24 cellular contexts compared by ENCODE assay signal in the genomic region with DNA sequence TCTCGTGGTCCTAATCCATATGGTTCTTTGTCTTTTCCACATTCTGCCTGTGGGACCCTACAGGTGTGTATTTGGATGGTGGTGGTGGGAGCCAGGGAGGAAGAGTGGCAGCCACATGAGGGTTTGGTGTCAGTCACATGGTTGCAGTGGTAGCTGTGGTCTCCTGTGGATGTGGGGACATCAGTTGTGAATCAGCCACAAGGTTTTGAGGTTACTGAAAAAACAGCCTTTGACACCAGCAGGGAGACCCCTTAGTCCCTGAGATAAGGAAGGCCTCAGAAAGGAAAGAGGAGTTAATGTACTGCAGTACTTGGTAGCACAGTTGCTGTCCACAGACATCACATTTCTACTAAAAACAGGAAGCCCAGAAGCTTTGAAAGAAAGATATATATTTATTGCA. TPM values are rescaled to one million over a fixed set of nuclear protein-coding genes. Genes with fewer than 3 reads are reported as not detected.
DNase-seq lines count a peak whose midpoint lies in the region; ATAC-seq lines count a peak whose summit lies in the region.
"Had no signal": no experiment of that assay in that cellular context is flagged by ENCODE, and none has a peak within 500 bp of the region (broad histone marks: within the 10 kb centered on the region; RNA-seq: fewer than 3 reads in every experiment).

No MANE protein-coding gene starts in this region.

- H3K27ac Mint-ChIP-seq in activated CD4-positive, alpha-beta T cell treated with anti-CD3 and anti-CD28 coated beads, Interleukin-2, amount 10 ng/mL, durations not matched to agents 24 days and 14 days, result peak overlapping the region; percentile 48
- H3K27ac Mint-ChIP-seq in activated naive CD4-positive, alpha-beta T cell treated with anti-CD3 and anti-CD28 coated beads, Interleukin-2, amount 10 ng/mL, durations not matched to agents 7 days and 5 days, result peak overlapping the region; percentile 34
- H3K27ac Mint-ChIP-seq in activated naive CD4-positive, alpha-beta T cell treated with anti-CD3 and anti-CD28 coated beads for 36 hours, result no peak overlapping the region
- peak overlapping the region; percentile 65 for H3K27ac Mint-ChIP-seq in activated T-helper 17 cell treated with anti-CD3 and anti-CD28 coated beads, Interleukin-2, amount 50 U/mL, for 72 hours
- H3K27ac Mint-ChIP-seq: B cell had no signal

- H3K4me3 Mint-ChIP-seq in activated CD4-positive, alpha-beta T cell treated with anti-CD3 and anti-CD28 coated beads, Interleukin-2, amount 10 ng/mL, durations not matched to agents 24 days and 14 days, result no peak overlapping the region
- no peak overlapping the region for H3K4me3 Mint-ChIP-seq in activated naive CD4-positive, alpha-beta T cell treated with anti-CD3 and anti-CD28 coated beads, Interleukin-2, amount 10 ng/mL, durations not matched to agents 7 days and 5 days
- no peak overlapping the region for H3K4me3 Mint-ChIP-seq in activated naive CD4-positive, alpha-beta T cell treated with anti-CD3 and anti-CD28 coated beads for 36 hours
- H3K4me3 Mint-ChIP-seq in activated T-helper 17 cell treated with anti-CD3 and anti-CD28 coated beads, Interleukin-2, amount 50 U/mL, for 72 hours, result no peak overlapping the region
- H3K4me3 Mint-ChIP-seq: B cell had no signal

- peaks cover 6% of the 10 kb centered on the region for H3K36me3 Mint-ChIP-seq in activated CD4-positive, alpha-beta T cell treated with anti-CD3 and anti-CD28 coated beads, Interleukin-2, amount 10 ng/mL, durations not matched to agents 24 days and 14 days (ENCODE audit: low read depth)
- peaks cover 12% of the 10 kb centered on the region for H3K36me3 Mint-ChIP-seq in activated naive CD4-positive, alpha-beta T cell treated with anti-CD3 and anti-CD28 coated beads, Interleukin-2, amount 10 ng/mL, durations not matched to agents 7 days and 5 days
- H3K36me3 Mint-ChIP-seq in activated naive CD4-positive, alpha-beta T cell treated with anti-CD3 and anti-CD28 coated beads for 36 hours (ENCODE audit: low read depth), result no peaks in the 10 kb centered on the region
- H3K36me3 Mint-ChIP-seq in activated T-helper 17 cell treated with anti-CD3 and anti-CD28 coated beads, Interleukin-2, amount 50 U/mL, for 72 hours (ENCODE audit: low read depth), result peaks cover 12% of the 10 kb centered on the region

- H3K9me3 Mint-ChIP-seq in activated CD4-positive, alpha-beta T cell treated with anti-CD3 and anti-CD28 coated beads, Interleukin-2, amount 10 ng/mL, durations not matched to agents 24 days and 14 days, result no peaks in the 10 kb centered on the region
- H3K9me3 Mint-ChIP-seq in activated naive CD4-positive, alpha-beta T cell treated with anti-CD3 and anti-CD28 coated beads, Interleukin-2, amount 10 ng/mL, durations not matched to agents 7 days and 5 days, result no peaks in the 10 kb centered on the region
- no peaks in the 10 kb centered on the region for H3K9me3 Mint-ChIP-seq in activated naive CD4-positive, alpha-beta T cell treated with anti-CD3 and anti-CD28 coated beads for 36 hours
- H3K9me3 Mint-ChIP-seq in activated T-helper 17 cell treated with anti-CD3 and anti-CD28 coated beads, Interleukin-2, amount 50 U/mL, for 72 hours, result no peaks in the 10 kb centered on the region

- peak; percentile 43 for ATAC-seq in activated T-helper 17 cell treated with anti-CD3 and anti-CD28 coated beads, Interleukin-2, amount 50 U/mL, for 72 hours (replicated peaks)
- ATAC-seq in GM21737 (IDR thresholded peaks at IDR 0.05; ENCODE audit: unreplicated experiment), result no peak
- ATAC-seq: HCT116, Panc1 had no signal

- H3K27me3 Mint-ChIP-seq in activated CD4-positive, alpha-beta T cell treated with anti-CD3 and anti-CD28 coated beads, Interleukin-2, amount 10 ng/mL, durations not matched to agents 24 days and 14 days, result no peaks in the 10 kb centered on the region
- no peaks in the 10 kb centered on the region for H3K27me3 Mint-ChIP-seq in activated naive CD4-positive, alpha-beta T cell treated with anti-CD3 and anti-CD28 coated beads, Interleukin-2, amount 10 ng/mL, durations not matched to agents 7 days and 5 days
- H3K27me3 Mint-ChIP-seq in activated naive CD4-positive, alpha-beta T cell treated with anti-CD3 and anti-CD28 coated beads for 36 hours (ENCODE audit: low read depth), result no peaks in the 10 kb centered on the region
- H3K27me3 Mint-ChIP-seq in activated T-helper 17 cell treated with anti-CD3 and anti-CD28 coated beads, Interleukin-2, amount 50 U/mL, for 72 hours, result no peaks in the 10 kb centered on the region
- H3K27me3 Mint-ChIP-seq: B cell had no signal

- H3K4me1 Mint-ChIP-seq in activated CD4-positive, alpha-beta T cell treated with anti-CD3 and anti-CD28 coated beads, Interleukin-2, amount 10 ng/mL, durations not matched to agents 24 days and 14 days, result peaks cover 17% of the 10 kb centered on the region
- H3K4me1 Mint-ChIP-seq in activated naive CD4-positive, alpha-beta T cell treated with anti-CD3 and anti-CD28 coated beads, Interleukin-2, amount 10 ng/mL, durations not matched to agents 7 days and 5 days, result peaks cover 36% of the 10 kb centered on the region
- H3K4me1 Mint-ChIP-seq in activated naive CD4-positive, alpha-beta T cell treated with anti-CD3 and anti-CD28 coated beads for 36 hours (ENCODE audit: low read depth), result peaks cover 37% of the 10 kb centered on the region
- H3K4me1 Mint-ChIP-seq in activated T-helper 17 cell treated with anti-CD3 and anti-CD28 coated beads, Interleukin-2, amount 50 U/mL, for 72 hours, result peaks cover 23% of the 10 kb centered on the region
- H3K4me1 Mint-ChIP-seq: B cell had no signal

- CTCF ChIA-PET in activated naive CD4-positive, alpha-beta T cell treated with anti-CD3 and anti-CD28 coated beads, Interleukin-2, amount 10 ng/mL, durations not matched to agents 7 days and 5 days (lab: Charles Lee), result interaction anchor here (1.4 kb wide), 1 partner anchor 95 kb away, joined by 8 read pairs; no protein-coding TSS in a partner anchor
- CTCF ChIA-PET in activated naive CD4-positive, alpha-beta T cell treated with anti-CD3 and anti-CD28 coated beads for 36 hours (lab: Charles Lee), result interaction anchor here (1.3 kb wide), 1 partner anchor 95 kb away, joined by 4 read pairs; no protein-coding TSS in a partner anchor

- intact Hi-C loops in activated CD4-positive, alpha-beta T cell treated with anti-CD3 and anti-CD28 coated beads, Interleukin-2, amount 10 ng/mL, durations not matched to agents 24 days and 14 days (cut with micrococcal nuclease), result no loop called here
- intact Hi-C loops in activated naive CD4-positive, alpha-beta T cell treated with anti-CD3 and anti-CD28 coated beads for 36 hours (cut with micrococcal nuclease), result no loop called here

- DNase-seq in activated CD4-positive, alpha-beta T cell treated with anti-CD3 and anti-CD28 coated beads, Interleukin-2, amount 10 ng/mL, durations not matched to agents 24 days and 14 days, result no peak
- DNase-seq in activated CD4-positive, alpha-beta T cell treated with anti-CD3 and anti-CD28 coated beads for 48 hours, result no peak
- DNase-seq in activated naive CD4-positive, alpha-beta T cell treated with anti-CD3 and anti-CD28 coated beads, Interleukin-2, amount 10 ng/mL, durations not matched to agents 7 days and 5 days, result no peak
- no peak for DNase-seq in activated naive CD4-positive, alpha-beta T cell treated with anti-CD3 and anti-CD28 coated beads for 36 hours
- DNase-seq in ureter (ENCODE audit: low spot score) (peak; percentile 9), NCI-H82 treated with DMSO at 0.1 percent for 48 hours (lab: John Stamatoyannopoulos, UW; ENCODE audit: unreplicated experiment) (no peak)
- DNase-seq: DMS153, DND-41, Karpas-422, NCI-H1092, NCI-H1417 treated with DMSO at 0.1 percent for 48 hours, NCI-H1694 treated with DMSO at 0.1 percent for 48 hours, NCI-H2081, NCI-H2227 treated with DMSO at 0.1 percent for 48 hours, NCI-H526 treated with DMSO at 0.1 percent for 48 hours, SHP77 had no signal

RNA-seq across cellular contexts. Expression of gene GAGE10, which starts 15.8 kb away (rescaled TPM):
- not detected in 2 replicates for total RNA-seq in activated CD4-positive, alpha-beta T cell treated with anti-CD3 and anti-CD28 coated beads, Interleukin-2, amount 10 ng/mL, durations not matched to agents 24 days and 14 days
- not detected for total RNA-seq in activated naive CD4-positive, alpha-beta T cell treated with anti-CD3 and anti-CD28 coated beads for 36 hours
- not detected for total RNA-seq in activated T-helper 17 cell treated with anti-CD3 and anti-CD28 coated beads, Interleukin-2, amount 50 U/mL, for 72 hours
- not detected for total RNA-seq in ureter
- total RNA-seq: B cell, H4, HT-29, NCI-H460 had no signal

RNA-seq across cellular contexts. Expression of gene PPP1R3F, which starts 18.1 kb away (rescaled TPM):
- 6.3 and 8.3 TPM in 2 replicates for total RNA-seq in activated CD4-positive, alpha-beta T cell treated with anti-CD3 and anti-CD28 coated beads, Interleukin-2, amount 10 ng/mL, durations not matched to agents 24 days and 14 days
- 1 to 10 TPM; 2.4 to 3.4 TPM for total RNA-seq in activated naive CD4-positive, alpha-beta T cell treated with anti-CD3 and anti-CD28 coated beads for 36 hours
- 1 to 10 TPM; 6.6 to 8.8 TPM for total RNA-seq in activated T-helper 17 cell treated with anti-CD3 and anti-CD28 coated beads, Interleukin-2, amount 50 U/mL, for 72 hours
- 6.2 TPM for total RNA-seq in ureter

RNA-seq across cellular contexts. Expression of gene FOXP3, which starts 23.2 kb away (rescaled TPM):
- 13.1 and 14.2 TPM in 2 replicates for total RNA-seq in activated CD4-positive, alpha-beta T cell treated with anti-CD3 and anti-CD28 coated beads, Interleukin-2, amount 10 ng/mL, durations not matched to agents 24 days and 14 days
- 1 to 10 TPM; 7.1 to 7.5 TPM for total RNA-seq in activated naive CD4-positive, alpha-beta T cell treated with anti-CD3 and anti-CD28 coated beads for 36 hours
- total RNA-seq in activated T-helper 17 cell treated with anti-CD3 and anti-CD28 coated beads, Interleukin-2, amount 50 U/mL, for 72 hours, result 100 to 1,000 TPM in 1 of 2 donors, 10 to 100 TPM in 1; 80.4 to 109 TPM
- total RNA-seq in ureter, result 0.49 TPM
- total RNA-seq: B cell, H4, HT-29 had no signal

RNA-seq across cellular contexts. Expression of gene GAGE12J, which starts 34.2 kb away (rescaled TPM):
- total RNA-seq in activated CD4-positive, alpha-beta T cell treated with anti-CD3 and anti-CD28 coated beads, Interleukin-2, amount 10 ng/mL, durations not matched to agents 24 days and 14 days, result not detected in 2 replicates
- total RNA-seq in activated naive CD4-positive, alpha-beta T cell treated with anti-CD3 and anti-CD28 coated beads for 36 hours, result not detected
- not detected for total RNA-seq in activated T-helper 17 cell treated with anti-CD3 and anti-CD28 coated beads, Interleukin-2, amount 50 U/mL, for 72 hours
- not detected for total RNA-seq in ureter
- total RNA-seq: B cell, H4, HT-29, NCI-H460 had no signal

RNA-seq across cellular contexts. Expression of gene GAGE13, which starts 43.7 kb away (rescaled TPM):
- total RNA-seq in activated CD4-positive, alpha-beta T cell treated with anti-CD3 and anti-CD28 coated beads, Interleukin-2, amount 10 ng/mL, durations not matched to agents 24 days and 14 days, result not detected in 2 replicates
- total RNA-seq in activated naive CD4-positive, alpha-beta T cell treated with anti-CD3 and anti-CD28 coated beads for 36 hours, result not detected
- not detected for total RNA-seq in activated T-helper 17 cell treated with anti-CD3 and anti-CD28 coated beads, Interleukin-2, amount 50 U/mL, for 72 hours
- not detected for total RNA-seq in ureter
- total RNA-seq: B cell, H4, HT-29, NCI-H460 had no signal
